6 cellular contexts compared by ENCODE assay signal in genomic region chr13:112863356-112863755, GRCh38.
DNase-seq lines count a peak whose midpoint lies in the region; ATAC-seq, FAIRE-seq and TF ChIP-seq lines count a peak whose summit lies in the region.
"Not testable (repeated sequence)": the region's sequence is repeated elsewhere in the genome, so short reads cannot be mapped to it uniquely, and the experiment has no call there.

No MANE protein-coding gene starts in this region.

- H3K27me3 Mint-ChIP-seq in activated naive CD8-positive, alpha-beta T cell treated with anti-CD3 and anti-CD28 coated beads, Interleukin-2, amount 10 ng/mL, durations not matched to agents 7 days and 5 days; natural killer cell treated with Interleukin-12 subunit alpha and Interleukin-12 subunit beta and Interleukin-15 and Interleukin-18, amount 100 ng/mL, for 72 hours: not testable (repeated sequence)

- not testable (repeated sequence) for TF ChIP-seq CTCF in kidney (IDR thresholded peaks at IDR 0.05; ENCODE audit: borderline replicate concordance, extremely low read depth, insufficient read depth); sigmoid colon (IDR thresholded peaks at IDR 0.05); stomach (IDR thresholded peaks at IDR 0.05)

- POLR2A ChIA-PET in activated naive CD8-positive, alpha-beta T cell treated with anti-CD3 and anti-CD28 coated beads, Interleukin-2, amount 10 ng/mL, durations not matched to agents 7 days and 5 days (lab: Charles Lee): not testable (repeated sequence)

- H3K4me3 Mint-ChIP-seq in activated naive CD8-positive, alpha-beta T cell treated with anti-CD3 and anti-CD28 coated beads, Interleukin-2, amount 10 ng/mL, durations not matched to agents 7 days and 5 days; natural killer cell treated with Interleukin-12 subunit alpha and Interleukin-12 subunit beta and Interleukin-15 and Interleukin-18, amount 100 ng/mL, for 72 hours: not testable (repeated sequence)

- not testable (repeated sequence) for H3K27me3 ChIP-seq in sigmoid colon, stomach

- H3K9me3 Mint-ChIP-seq in activated naive CD8-positive, alpha-beta T cell treated with anti-CD3 and anti-CD28 coated beads, Interleukin-2, amount 10 ng/mL, durations not matched to agents 7 days and 5 days; natural killer cell treated with Interleukin-12 subunit alpha and Interleukin-12 subunit beta and Interleukin-15 and Interleukin-18, amount 100 ng/mL, for 72 hours: not testable (repeated sequence)

- H3K27ac ChIP-seq in kidney (ENCODE audit: low read depth in 2 of 2, low read length in 2 of 2); sigmoid colon; stomach: not testable (repeated sequence)

- not testable (repeated sequence) for TF ChIP-seq EP300 in sigmoid colon (IDR thresholded peaks at IDR 0.05); stomach (IDR thresholded peaks at IDR 0.05)

- not testable (repeated sequence) for H3K9ac ChIP-seq in kidney (ENCODE audit: low read length in 2 of 2)

- FAIRE-seq in kidney (lab: Jason Lieb, UNC): not testable (repeated sequence)

- not testable (repeated sequence) for TF ChIP-seq POLR2A in sigmoid colon (IDR thresholded peaks at IDR 0.05); stomach (IDR thresholded peaks at IDR 0.05)

- not testable (repeated sequence) for H3K27ac Mint-ChIP-seq in activated naive CD8-positive, alpha-beta T cell treated with anti-CD3 and anti-CD28 coated beads, Interleukin-2, amount 10 ng/mL, durations not matched to agents 7 days and 5 days; natural killer cell treated with Interleukin-12 subunit alpha and Interleukin-12 subunit beta and Interleukin-15 and Interleukin-18, amount 100 ng/mL, for 72 hours

- 93 to 96% methylated on average over 17 of the region's 17 CpGs for WGBS in sigmoid colon, 2 donors
- WGBS in stomach, 5 donors: 93 to 97% (median 95%) methylated on average over 11 to 17 of the region's 17 CpGs

- not testable (repeated sequence) for H3K4me3 ChIP-seq in kidney (ENCODE audit: low read length in 2 of 2); sigmoid colon; stomach

- H3K9me3 ChIP-seq in kidney (ENCODE audit: control insufficient read depth in 1 of 2, low read length in 2 of 2); sigmoid colon; stomach: not testable (repeated sequence)

- intact Hi-C loops in kidney (cut with DNase I); sigmoid colon (cut with DNase I); stomach (cut with DNase I; ENCODE audit: low total_unique reads): not testable (repeated sequence)

- peaks cover 10 to 19% of the 10 kb centered on the region in 2 donors for H3K36me3 ChIP-seq in kidney (ENCODE audit: control insufficient read depth in 1 of 2, insufficient read depth in 2 of 2, low read length in 2 of 2)
- peaks cover 3 to 52% (median 5%) of the 10 kb centered on the region in 4 donors for H3K36me3 ChIP-seq in sigmoid colon
- H3K36me3 ChIP-seq in stomach: peaks cover 14 to 91% (median 73%) of the 10 kb centered on the region in 4 donors

- not testable (repeated sequence) for H3K4me1 Mint-ChIP-seq in activated naive CD8-positive, alpha-beta T cell treated with anti-CD3 and anti-CD28 coated beads, Interleukin-2, amount 10 ng/mL, durations not matched to agents 7 days and 5 days; natural killer cell treated with Interleukin-12 subunit alpha and Interleukin-12 subunit beta and Interleukin-15 and Interleukin-18, amount 100 ng/mL, for 72 hours (ENCODE audit: low read depth in 2 of 2)

- peaks cover 28% of the 10 kb centered on the region for H3K36me3 Mint-ChIP-seq in activated naive CD8-positive, alpha-beta T cell treated with anti-CD3 and anti-CD28 coated beads, Interleukin-2, amount 10 ng/mL, durations not matched to agents 7 days and 5 days
- H3K36me3 Mint-ChIP-seq in natural killer cell treated with Interleukin-12 subunit alpha and Interleukin-12 subunit beta and Interleukin-15 and Interleukin-18, amount 100 ng/mL, for 72 hours: not testable (repeated sequence)

- DNase-seq in activated T-cell treated with anti-CD3 and anti-CD28 coated beads, Interleukin-2, amount 50 U/mL, for 1 hour: peak; percentile 10
- peak; percentile 8 for DNase-seq in activated naive CD8-positive, alpha-beta T cell treated with anti-CD3 and anti-CD28 coated beads, Interleukin-2, amount 10 ng/mL, durations not matched to agents 7 days and 5 days
- DNase-seq in kidney: peak; percentile 7
- DNase-seq in natural killer cell treated with Interleukin-12 subunit alpha and Interleukin-12 subunit beta and Interleukin-15 and Interleukin-18, amount 100 ng/mL, for 72 hours (ENCODE audit: low spot score): peak; percentile 15
- DNase-seq in sigmoid colon: peak; percentile 28
- DNase-seq in stomach: peak; percentile 2

- not testable (repeated sequence) for ATAC-seq in activated naive CD8-positive, alpha-beta T cell treated with anti-CD3 and anti-CD28 coated beads, Interleukin-2, amount 10 ng/mL, durations not matched to agents 7 days and 5 days (ENCODE audit: low read depth); natural killer cell treated with Interleukin-12 subunit alpha and Interleukin-12 subunit beta and Interleukin-15 and Interleukin-18, amount 100 ng/mL, for 72 hours

- not testable (repeated sequence) for H3K4me1 ChIP-seq in kidney (ENCODE audit: control insufficient read depth in 1 of 2, insufficient read depth in 1 of 2, low read depth in 1 of 2, low read length in 2 of 2); sigmoid colon; stomach
